ENCODE assay signal across 10 cellular contexts in the genomic region with DNA sequence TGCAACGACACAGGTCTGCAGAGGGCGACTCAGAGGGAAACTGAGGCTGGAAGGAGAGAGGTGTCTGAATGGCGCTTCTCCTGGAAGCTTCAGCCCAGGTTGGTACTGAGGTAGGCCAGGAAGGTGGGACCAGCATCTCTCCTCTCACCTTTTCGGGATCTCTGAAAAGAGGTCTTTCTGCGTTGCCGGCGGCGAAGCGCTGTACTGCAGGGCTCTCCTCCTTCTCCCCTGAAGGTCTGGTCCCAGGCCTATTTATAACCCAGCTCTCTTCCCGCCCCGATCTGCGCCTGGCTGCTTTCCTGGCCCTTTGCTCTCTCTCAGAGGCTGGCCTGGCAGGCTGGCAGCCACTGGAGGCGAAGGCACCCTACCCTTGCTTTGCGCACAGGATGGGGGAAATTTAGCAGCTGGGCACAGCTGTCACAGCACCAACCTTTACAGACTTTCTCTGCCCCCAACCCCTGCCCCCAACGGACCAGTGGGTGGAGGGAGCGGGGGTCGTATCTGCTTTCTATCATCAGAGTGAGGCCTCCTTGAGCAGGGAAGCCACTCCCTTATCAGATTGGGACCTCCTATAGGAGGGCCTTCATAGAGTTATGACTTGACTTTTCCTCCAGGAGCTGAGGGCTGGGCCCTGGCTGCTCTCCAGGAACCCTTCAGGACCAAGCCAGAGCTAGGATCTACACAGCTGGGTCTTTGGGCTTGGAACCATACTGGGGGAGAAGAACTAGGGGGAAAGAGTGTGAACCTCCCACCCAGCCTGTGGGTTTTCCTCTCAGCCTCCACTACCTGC. TPM values are rescaled to one million over a fixed set of nuclear protein-coding genes. Genes with fewer than 3 reads are reported as not detected.
A peak's percentile ranks its signal among the peaks of the same experiment; 100 is the strongest.
DNase-seq lines count a peak whose midpoint lies in the region; ATAC-seq and TF ChIP-seq lines count a peak whose summit lies in the region.
"Had no signal": no experiment of that assay in that cellular context is flagged by ENCODE, and none has a peak within 500 bp of the region (broad histone marks: within the 10 kb centered on the region; RNA-seq: fewer than 3 reads in every experiment).

No MANE protein-coding gene starts in this region.

- H3K4me1 Mint-ChIP-seq in stimulated activated naive B cell treated with anti-CD40 and anti-IgM and Interleukin-4, amounts not matched to agents 10 μg/mL and 1 μg/mL and 100 μg/mL, for 72 hours = peaks cover 11% of the 10 kb centered on the region in 2 donors

- no peak for TF ChIP-seq POLR2A in prostate gland (IDR thresholded peaks at IDR 0.05)

- no peaks in the 10 kb centered on the region for H3K9me3 Mint-ChIP-seq in stimulated activated naive B cell treated with anti-CD40 and anti-IgM and Interleukin-4, amounts not matched to agents 10 μg/mL and 1 μg/mL and 100 μg/mL, for 72 hours
- H3K9me3 Mint-ChIP-seq: activated CD4-positive, alpha-beta memory T cell treated with anti-CD3 and anti-CD28 coated beads, Interleukin-2, amount 10 ng/mL, durations not matched to agents 7 days and 5 days had no signal

- H3K36me3 ChIP-seq in iPS DF 6.9 (ENCODE audit: control insufficient read depth, insufficient read depth, low read length) (no peaks in the 10 kb centered on the region), prostate gland (no peaks in the 10 kb centered on the region)

- H3K4me3 Mint-ChIP-seq in stimulated activated naive B cell treated with anti-CD40 and anti-IgM and Interleukin-4, amounts not matched to agents 10 μg/mL and 1 μg/mL and 100 μg/mL, for 72 hours = peak overlapping the region in 1 of 2 donors; percentile 40
- H3K4me3 Mint-ChIP-seq: activated CD4-positive, alpha-beta memory T cell treated with anti-CD3 and anti-CD28 coated beads, Interleukin-2, amount 10 ng/mL, durations not matched to agents 7 days and 5 days had no signal

- H3K4me3 ChIP-seq in astrocyte of the cerebellum (ENCODE audit: low read depth, low read length) (peak overlapping the region; percentile 43), iPS DF 6.9 (ENCODE audit: low read length) (peak overlapping the region; percentile 45; the same call in 1 of the 2 replicates), prostate gland (peak overlapping the region; percentile 31 to 39)

- H3K27me3 Mint-ChIP-seq in stimulated activated naive B cell treated with anti-CD40 and anti-IgM and Interleukin-4, amounts not matched to agents 10 μg/mL and 1 μg/mL and 100 μg/mL, for 72 hours = peaks cover 42 to 52% of the 10 kb centered on the region in 2 donors

- no peak overlapping the region for H3K27ac Mint-ChIP-seq in stimulated activated naive B cell treated with anti-CD40 and anti-IgM and Interleukin-4, amounts not matched to agents 10 μg/mL and 1 μg/mL and 100 μg/mL, for 72 hours
- H3K27ac Mint-ChIP-seq: activated CD4-positive, alpha-beta memory T cell treated with anti-CD3 and anti-CD28 coated beads, Interleukin-2, amount 10 ng/mL, durations not matched to agents 7 days and 5 days had no signal

- H3K27me3 ChIP-seq in iPS DF 6.9 (ENCODE audit: control insufficient read depth, insufficient read depth, low read length) (peaks cover 4% of the 10 kb centered on the region; the same call in 1 of the 2 replicates), prostate gland (replicated peaks; ENCODE audit: insufficient read depth) (peaks cover 3% of the 10 kb centered on the region)

- no peaks in the 10 kb centered on the region for H3K9me3 ChIP-seq in iPS DF 6.9 (ENCODE audit: control insufficient read depth, insufficient read depth, low read length)
- H3K9me3 ChIP-seq in prostate gland = no peaks in the 10 kb centered on the region

- H3K27ac ChIP-seq in iPS DF 6.9 (ENCODE audit: low read length) (no peak overlapping the region), prostate gland (peak overlapping the region in 1 of 2 donors; percentile 29)

- no peak for ATAC-seq in stimulated activated naive B cell treated with anti-CD40 and anti-IgM and Interleukin-4, amounts not matched to agents 10 μg/mL and 1 μg/mL and 100 μg/mL, for 72 hours (replicated peaks)
- no peak for ATAC-seq in HG02840 (IDR thresholded peaks at IDR 0.05; ENCODE audit: low FRiP score, unreplicated experiment)

- TF ChIP-seq CTCF in astrocyte of the cerebellum (IDR thresholded peaks at IDR 0.05; ENCODE audit: low read depth, low read length, missing control alignments) (no peak), prostate gland (IDR thresholded peaks at IDR 0.05) (no peak), GM10266 (IDR thresholded peaks at IDR 0.05; ENCODE audit: control insufficient read depth, insufficient read depth, low read depth, missing control alignments) (no peak)

- no CpG with 5 or more reads among the region's 17 CpGs for WGBS in iPS DF 6.9 (ENCODE audit: insufficient coverage, insufficient read length)
- 55% methylated on average over 17 of the region's 17 CpGs for WGBS in prostate gland

- peaks cover 0 to 1% of the 10 kb centered on the region in 2 donors for H3K36me3 Mint-ChIP-seq in stimulated activated naive B cell treated with anti-CD40 and anti-IgM and Interleukin-4, amounts not matched to agents 10 μg/mL and 1 μg/mL and 100 μg/mL, for 72 hours

- H3K4me1 ChIP-seq in iPS DF 6.9 (ENCODE audit: control insufficient read depth, insufficient read depth, low read length) (peaks cover 11% of the 10 kb centered on the region), prostate gland (replicated peaks) (peaks cover 5% of the 10 kb centered on the region)

- in situ Hi-C loops in G401 (cut with HindIII; ENCODE audit: low sequenced_read_pairs) (no loop called here), astrocyte of the cerebellum (cut with HindIII; ENCODE audit: low sequenced_read_pairs) (no loop called here)

- DNase-seq in G401 (ENCODE audit: low spot score) = peak; percentile 55
- DNase-seq in astrocyte of the cerebellum (ENCODE audit: low read depth) = no peak
- DNase-seq in iPS DF 6.9 (ENCODE audit: low read depth, low spot score) = no peak
- no peak for DNase-seq in prostate gland (ENCODE audit: low spot score)
- no peak for DNase-seq in stimulated activated naive B cell treated with anti-CD40 and anti-IgM and Interleukin-4, amounts not matched to agents 10 μg/mL and 1 μg/mL and 100 μg/mL, for 72 hours
- no peak for DNase-seq in activated CD8-positive, alpha-beta memory T cell treated with anti-CD3 and anti-CD28 coated beads for 24 hours
- DNase-seq in GM10266 (ENCODE audit: extremely low spot score) = no peak
- DNase-seq: activated CD4-positive, alpha-beta memory T cell treated with anti-CD3 and anti-CD28 coated beads, Interleukin-2, amount 10 ng/mL, durations not matched to agents 7 days and 5 days; NCI-H345 had no signal

- intact Hi-C loops in prostate gland (cut with DNase I) = loop anchor here (5.0 kb wide), 1 partner anchor 122 kb away; the partner anchor contains the start of gene ZNF638

RNA-seq across cellular contexts. Expression of gene DYSF, which starts 1.1 kb away (rescaled TPM):
- total RNA-seq in G401 (2014; rRNA removed; shearing (Covaris generic)) = 0.18 and 3.8 TPM in 2 replicates
- total RNA-seq in prostate gland = 1 to 10 TPM; 5.9 to 9.4 TPM
- total RNA-seq: activated CD4-positive, alpha-beta memory T cell treated with anti-CD3 and anti-CD28 coated beads, Interleukin-2, amount 10 ng/mL, durations not matched to agents 7 days and 5 days had no signal
